ENCODE assay signal across 18 cellular contexts in genomic region chr15:83655237-83655616, GRCh38. TPM values are rescaled to one million over a fixed set of nuclear protein-coding genes. Genes with fewer than 3 reads are reported as not detected.
DNase-seq lines count a peak whose midpoint lies in the region; ATAC-seq and TF ChIP-seq lines count a peak whose summit lies in the region.
"Had no signal": no experiment of that assay in that cellular context is flagged by ENCODE, and none has a peak within 500 bp of the region (broad histone marks: within the 10 kb centered on the region; RNA-seq: fewer than 3 reads in every experiment).

No MANE protein-coding gene starts in this region.

- TF ChIP-seq CTCF in osteoblast (IDR thresholded peaks at IDR 0.05; ENCODE audit: extremely low read depth, low read depth, low read length) (no peak), upper lobe of left lung (IDR thresholded peaks at IDR 0.05) (no peak)

- TF ChIP-seq EP300 in upper lobe of left lung (IDR thresholded peaks at IDR 0.05), result no peak

- ATAC-seq in right cardiac atrium (peak in 1 of 2 donors; percentile 1), upper lobe of left lung (ENCODE audit: low FRiP score in 2 of 2) (no peak), GM21528 (IDR thresholded peaks at IDR 0.05; ENCODE audit: low FRiP score, unreplicated experiment) (no peak), GM21367 (IDR thresholded peaks at IDR 0.05; ENCODE audit: unreplicated experiment) (no peak)

- WGBS in right cardiac atrium, result 49% methylated on average over 8 of the region's 8 CpGs
- 81 to 91% methylated on average over 4 to 8 of the region's 8 CpGs for WGBS in upper lobe of left lung, 2 donors

- DNase-seq in activated CD4-positive, alpha-beta T cell treated with anti-CD3 and anti-CD28 coated beads, Interleukin-2, amount 10 ng/mL, durations not matched to agents 24 days and 14 days, result peak; percentile 40
- no peak for DNase-seq in activated CD4-positive, alpha-beta T cell treated with anti-CD3 and anti-CD28 coated beads, Interleukin-2, amount 50 U/mL, for 48 hours
- peak; percentile 32 to 67 (median 52) for DNase-seq in right cardiac atrium
- peak; percentile 65 for DNase-seq in osteoblast (ENCODE audit: insufficient read length, low spot score, missing footprints)
- DNase-seq in upper lobe of left lung, result no peak
- DNase-seq in activated T-cell treated with anti-CD3 and anti-CD28 coated beads, Interleukin-2, amount 50 U/mL, for 48 hours, result no peak
- DNase-seq: activated CD4-positive, alpha-beta memory T cell treated with anti-CD3 and anti-CD28 coated beads, Interleukin-2, amount 10 ng/mL, durations not matched to agents 7 days and 5 days; BE2C; effector memory CD4-positive, alpha-beta T cell; EL; NCI-H1105; SHP77 treated with DMSO at 0.1 percent for 48 hours had no signal

- no peaks in the 10 kb centered on the region for H3K36me3 Mint-ChIP-seq in activated CD4-positive, alpha-beta T cell treated with anti-CD3 and anti-CD28 coated beads, Interleukin-2, amount 10 ng/mL, durations not matched to agents 24 days and 14 days (ENCODE audit: low read depth)

- peaks cover 16% of the 10 kb centered on the region for H3K4me1 ChIP-seq in right cardiac atrium (ENCODE audit: control insufficient read depth, insufficient read depth, low read length)
- no peaks in the 10 kb centered on the region for H3K4me1 ChIP-seq in osteoblast (ENCODE audit: insufficient read depth, low read length)
- peaks cover 0 to 18% (median 8%) of the 10 kb centered on the region in 4 donors for H3K4me1 ChIP-seq in upper lobe of left lung

- H3K9me3 ChIP-seq in right cardiac atrium (ENCODE audit: control insufficient read depth, low read length) (no peaks in the 10 kb centered on the region), osteoblast (ENCODE audit: low read depth, low read length) (no peaks in the 10 kb centered on the region), upper lobe of left lung (no peaks in the 10 kb centered on the region)

- peak overlapping the region; percentile 84 for H3K27ac ChIP-seq in right cardiac atrium (ENCODE audit: low read length)
- H3K27ac ChIP-seq in osteoblast (ENCODE audit: low read depth, low read length), result no peak overlapping the region
- H3K27ac ChIP-seq in upper lobe of left lung, result peak overlapping the region in 1 of 4 donors; percentile 54
- H3K27ac ChIP-seq: 22Rv1 had no signal

- TF ChIP-seq POLR2A in upper lobe of left lung (IDR thresholded peaks at IDR 0.05), result no peak

- H3K4me2 ChIP-seq in osteoblast (ENCODE audit: insufficient read depth, low read length), result no peak overlapping the region

- no peak overlapping the region for H3K4me3 Mint-ChIP-seq in activated CD4-positive, alpha-beta T cell treated with anti-CD3 and anti-CD28 coated beads, Interleukin-2, amount 10 ng/mL, durations not matched to agents 24 days and 14 days
- H3K4me3 Mint-ChIP-seq: activated CD4-positive, alpha-beta memory T cell treated with anti-CD3 and anti-CD28 coated beads, Interleukin-2, amount 10 ng/mL, durations not matched to agents 7 days and 5 days; stimulated activated naive CD8-positive, alpha-beta T cell treated with anti-CD3 and anti-CD28 coated beads, Interleukin-15, Interleukin-2, amounts not matched to agents 100 ng/mL and 50 ng/mL, for 24 hours; T-helper 1 cell treated with Interleukin-12 subunit alpha and Interleukin-12 subunit beta and Interleukin-4 antibody, amounts not matched to agents 30 μg/mL and 1 μg/mL, for 36 hours had no signal

- no peak overlapping the region for H2AFZ ChIP-seq in osteoblast (ENCODE audit: low read length)

- no peaks in the 10 kb centered on the region for H3K9me3 Mint-ChIP-seq in activated CD4-positive, alpha-beta T cell treated with anti-CD3 and anti-CD28 coated beads, Interleukin-2, amount 10 ng/mL, durations not matched to agents 24 days and 14 days
- H3K9me3 Mint-ChIP-seq: activated CD4-positive, alpha-beta memory T cell treated with anti-CD3 and anti-CD28 coated beads, Interleukin-2, amount 10 ng/mL, durations not matched to agents 7 days and 5 days; neural crest cell; stimulated activated naive CD8-positive, alpha-beta T cell treated with anti-CD3 and anti-CD28 coated beads, Interleukin-15, Interleukin-2, amounts not matched to agents 100 ng/mL and 50 ng/mL, for 24 hours; T-helper 1 cell treated with Interleukin-12 subunit alpha and Interleukin-12 subunit beta and Interleukin-4 antibody, amounts not matched to agents 30 μg/mL and 1 μg/mL, for 36 hours had no signal

- H3K79me2 ChIP-seq in osteoblast (ENCODE audit: insufficient read depth, low read length), result no peaks in the 10 kb centered on the region

- no peaks in the 10 kb centered on the region for H3K4me1 Mint-ChIP-seq in activated CD4-positive, alpha-beta T cell treated with anti-CD3 and anti-CD28 coated beads, Interleukin-2, amount 10 ng/mL, durations not matched to agents 24 days and 14 days
- H3K4me1 Mint-ChIP-seq: activated CD4-positive, alpha-beta memory T cell treated with anti-CD3 and anti-CD28 coated beads, Interleukin-2, amount 10 ng/mL, durations not matched to agents 7 days and 5 days; neural crest cell had no signal

- no peaks in the 10 kb centered on the region for H4K20me1 ChIP-seq in osteoblast (ENCODE audit: insufficient read depth, low read length)

- H3K27ac Mint-ChIP-seq in activated CD4-positive, alpha-beta T cell treated with anti-CD3 and anti-CD28 coated beads, Interleukin-2, amount 10 ng/mL, durations not matched to agents 24 days and 14 days, result no peak overlapping the region
- H3K27ac Mint-ChIP-seq: activated CD4-positive, alpha-beta memory T cell treated with anti-CD3 and anti-CD28 coated beads, Interleukin-2, amount 10 ng/mL, durations not matched to agents 7 days and 5 days; stimulated activated naive CD8-positive, alpha-beta T cell treated with anti-CD3 and anti-CD28 coated beads, Interleukin-15, Interleukin-2, amounts not matched to agents 100 ng/mL and 50 ng/mL, for 24 hours; T-helper 1 cell treated with Interleukin-12 subunit alpha and Interleukin-12 subunit beta and Interleukin-4 antibody, amounts not matched to agents 30 μg/mL and 1 μg/mL, for 36 hours had no signal

- H3K27me3 Mint-ChIP-seq in activated CD4-positive, alpha-beta T cell treated with anti-CD3 and anti-CD28 coated beads, Interleukin-2, amount 10 ng/mL, durations not matched to agents 24 days and 14 days, result peaks cover 31% of the 10 kb centered on the region

- H3K27me3 ChIP-seq in right cardiac atrium (ENCODE audit: control insufficient read depth, insufficient read depth) (no peaks in the 10 kb centered on the region), osteoblast (ENCODE audit: insufficient read depth, low read length) (peaks cover 23% of the 10 kb centered on the region), upper lobe of left lung (peaks cover 0 to 14% (median 0%) of the 10 kb centered on the region in 4 donors)

- intact Hi-C loops in activated CD4-positive, alpha-beta T cell treated with anti-CD3 and anti-CD28 coated beads, Interleukin-2, amount 10 ng/mL, durations not matched to agents 24 days and 14 days (cut with micrococcal nuclease), result no loop called here
- intact Hi-C loops in right cardiac atrium (cut with DNase I), result loop anchor here in 2 of 4 donors (5.0 to 10.0 kb wide), 3 partner anchors 80 to 92 kb away; no protein-coding TSS in a partner anchor

- H3K36me3 ChIP-seq in osteoblast (ENCODE audit: insufficient read depth, low read length) (no peaks in the 10 kb centered on the region), upper lobe of left lung (no peaks in the 10 kb centered on the region)
- H3K36me3 ChIP-seq: BE2C had no signal

- H3K4me3 ChIP-seq in right cardiac atrium (ENCODE audit: low read length) (peak overlapping the region; percentile 64), osteoblast (ENCODE audit: insufficient read depth, low read length) (no peak overlapping the region), upper lobe of left lung (peak overlapping the region in 3 of 4 donors; percentile 42 to 57 (median 50))

RNA-seq across cellular contexts. Expression of gene ADAMTSL3, which starts 1.3 kb away (rescaled TPM):
- not detected in 2 replicates for total RNA-seq in activated CD4-positive, alpha-beta T cell treated with anti-CD3 and anti-CD28 coated beads, Interleukin-2, amount 10 ng/mL, durations not matched to agents 24 days and 14 days
- total RNA-seq in right cardiac atrium, result 10 to 100 TPM; 31.3 to 50.2 (median 47.1) TPM
- 4.7 TPM for polyA plus RNA-seq in right cardiac atrium
- total RNA-seq in osteoblast, result 0.29 and 0.72 TPM in 2 replicates
- total RNA-seq in upper lobe of left lung, result 10 to 100 TPM in 4 of 6 donors, 1 to 10 TPM in 2; 8.8 to 22.2 (median 11.7) TPM
- total RNA-seq: activated CD4-positive, alpha-beta memory T cell treated with anti-CD3 and anti-CD28 coated beads, Interleukin-2, amount 10 ng/mL, durations not matched to agents 7 days and 5 days had no signal

Comparison
In these comparisons a context has a peak if more than half of its experiments do, and no peak if none do; other contexts are left out.
1. DNase-seq: peak in activated CD4-positive, alpha-beta T cell treated with anti-CD3 and anti-CD28 coated beads, Interleukin-2, amount 10 ng/mL, durations not matched to agents 24 days and 14 days (single experiment), right cardiac atrium (3 of 3) and osteoblast (single experiment); none in activated CD4-positive, alpha-beta T cell treated with anti-CD3 and anti-CD28 coated beads, Interleukin-2, amount 50 U/mL, for 48 hours (0 of 2), upper lobe of left lung (0 of 2) and activated T-cell treated with anti-CD3 and anti-CD28 coated beads, Interleukin-2, amount 50 U/mL, for 48 hours (0 of 2).